In genomic region chr16:84699712-84700517, GRCh38 we compare ENCODE assay signal across 8 cellular contexts. TPM values are rescaled to one million over a fixed set of nuclear protein-coding genes. Genes with fewer than 3 reads are reported as not detected.
DNase-seq lines count a peak whose midpoint lies in the region; ATAC-seq, FAIRE-seq and TF ChIP-seq lines count a peak whose summit lies in the region.

TSS of gene USP10 (plus strand) at chr16:84700000. CDS start at chr16:84700091, 91 bp downstream.

- peaks cover 51% of the 10 kb centered on the region for H3K79me2 ChIP-seq in astrocyte (ENCODE audit: insufficient read depth, low read length)

- peaks cover 4% of the 10 kb centered on the region for H3K4me1 ChIP-seq in astrocyte (ENCODE audit: insufficient read depth, low read length)

- peak; percentile 88 for ATAC-seq in HG02642 (IDR thresholded peaks at IDR 0.05; ENCODE audit: poor library complexity, unreplicated experiment)

- peaks cover 43% of the 10 kb centered on the region for H4K20me1 ChIP-seq in astrocyte (ENCODE audit: insufficient read depth, low read length)

- DNase-seq in GM12892 (ENCODE audit: insufficient read length) (peak; percentile 93), NCI-H1417 treated with DMSO at 0.1 percent for 48 hours (lab: John Stamatoyannopoulos, UW) (peak; percentile 47), T-helper 22 cell (ENCODE audit: low read depth) (peak; percentile 73), astrocyte (ENCODE audit: low read depth) (peak; percentile 23), hippocampal formation (lab: John Stamatoyannopoulos, UW) (peak; percentile 56 to 66), retinal pigment epithelial cell (ENCODE audit: low read depth) (no peak), cerebellar nuclear complex (lab: John Stamatoyannopoulos, UW) (no peak)

- H3K27me3 Mint-ChIP-seq in astrocyte (ENCODE audit: low read depth, unreplicated experiment) = no peaks in the 10 kb centered on the region

- peak; percentile 97 for FAIRE-seq in GM12892 (lab: Jason Lieb, UNC)
- no peak for FAIRE-seq in astrocyte (lab: Jason Lieb, UNC)

- H3K4me2 ChIP-seq in astrocyte (ENCODE audit: low read length) = peak within 1 kb of the TSS; percentile 98

- H3K9me3 ChIP-seq in astrocyte (ENCODE audit: insufficient read depth, low read depth, low read length) = no peaks in the 10 kb centered on the region

- H3K9me3 Mint-ChIP-seq in astrocyte (ENCODE audit: unreplicated experiment) = peaks cover 2% of the 10 kb centered on the region

- no peaks in the 10 kb centered on the region for H3K27me3 ChIP-seq in astrocyte (ENCODE audit: insufficient read depth, low read length)

- peaks cover 17% of the 10 kb centered on the region for H3K4me1 Mint-ChIP-seq in astrocyte (ENCODE audit: low read depth, unreplicated experiment)

- H3K36me3 ChIP-seq in astrocyte (ENCODE audit: insufficient read depth, low read length) = no peaks in the 10 kb centered on the region

- H3K9ac ChIP-seq in astrocyte (ENCODE audit: low read length) = peak within 1 kb of the TSS; percentile 95

- peak within 1 kb of the TSS; percentile 89 for H3K4me3 ChIP-seq in astrocyte (ENCODE audit: insufficient read depth, low read depth, low read length)
- H3K4me3 ChIP-seq in retinal pigment epithelial cell (ENCODE audit: low read length) = peak within 1 kb of the TSS; percentile 93

- H3K4me3 Mint-ChIP-seq in astrocyte (ENCODE audit: unreplicated experiment) = peak within 1 kb of the TSS; percentile 99

- peak; percentile 85 for TF ChIP-seq POLR2A in GM12892 (IDR thresholded peaks at IDR 0.05; ENCODE audit: low read depth, low read length)

- TF ChIP-seq CTCF in astrocyte (IDR thresholded peaks at IDR 0.05; ENCODE audit: insufficient read depth, low read depth, low read length) = no peak
- no peak for TF ChIP-seq CTCF in retinal pigment epithelial cell (conservative IDR thresholded peaks at IDR 0.05; ENCODE audit: low read depth, low read length)

- peak within 1 kb of the TSS; percentile 89 for H3K27ac ChIP-seq in astrocyte (ENCODE audit: low read depth, low read length)

- peak within 1 kb of the TSS; percentile 86 for H2AFZ ChIP-seq in astrocyte (ENCODE audit: low read depth, low read length)

- H3K27ac Mint-ChIP-seq in astrocyte (ENCODE audit: unreplicated experiment) = peak within 1 kb of the TSS; percentile 89

- H3K36me3 Mint-ChIP-seq in astrocyte (ENCODE audit: low read depth, unreplicated experiment) = no peaks in the 10 kb centered on the region

RNA-seq across cellular contexts. Expression of gene USP10, which starts in this region (rescaled TPM):
- 83.1 TPM for polyA plus RNA-seq in GM12892 (2012; ENCODE audit: missing spikeins)
- 105 and 107 TPM in 2 replicates for total RNA-seq in astrocyte

Comparison
In these comparisons a context has a peak if more than half of its experiments do, and no peak if none do; other contexts are left out.
1. DNase-seq: peak in GM12892 (single experiment), NCI-H1417 treated with DMSO at 0.1 percent for 48 hours (single experiment), T-helper 22 cell (single experiment), astrocyte (single experiment) and hippocampal formation (2 of 2); none in retinal pigment epithelial cell (single experiment) and cerebellar nuclear complex (0 of 2).